ENCODE assay signal across 8 cellular contexts in genomic region chr16:89995475-89996177, GRCh38. TPM values are rescaled to one million over a fixed set of nuclear protein-coding genes. Genes with fewer than 3 reads are reported as not detected.
DNase-seq lines count a peak whose midpoint lies in the region; ATAC-seq, FAIRE-seq and TF ChIP-seq lines count a peak whose summit lies in the region.
"Not testable (repeated sequence)": the region's sequence is repeated elsewhere in the genome, so short reads cannot be mapped to it uniquely, and the experiment has no call there.

No MANE protein-coding gene starts in this region.

- POLR2A ChIA-PET in A549 (lab: Yijun Ruan, JAX): not testable (repeated sequence)

- H3K27me3 ChIP-seq in H7 (ENCODE audit: control insufficient read depth, insufficient read depth, low read length): not testable (repeated sequence)

- H3K4me1 ChIP-seq in A549; mesodermal cell (ENCODE audit: control insufficient read depth, insufficient read depth, low read length, poor library complexity, severe bottlenecking): not testable (repeated sequence)

- not testable (repeated sequence) for TF ChIP-seq RAD21 in A549 (conservative IDR thresholded peaks at IDR 0.05 in 1 of 2, IDR thresholded peaks at IDR 0.05 in 1 of 2)

- H3K27ac ChIP-seq in A549 (peak overlapping the region; percentile 89 to 98), mesodermal cell (ENCODE audit: low read depth, low read length, severe bottlenecking) (peak overlapping the region; percentile 98)

- not testable (repeated sequence) for TF ChIP-seq EP300 in A549 (IDR thresholded peaks at IDR 0.05)

- H3K4me3 ChIP-seq in A549; H7 (ENCODE audit: insufficient read depth, low read depth, low read length); epithelial cell of esophagus (ENCODE audit: low read length); mesodermal cell (ENCODE audit: extremely low read depth, insufficient read depth, low read length, poor library complexity, severe bottlenecking): not testable (repeated sequence)

- H3K27ac Mint-ChIP-seq in activated naive CD4-positive, alpha-beta T cell treated with anti-CD3 and anti-CD28 coated beads, Interleukin-2, amount 50 U/mL, for 72 hours: peak overlapping the region; percentile 93 to 98

- WGBS in A549 (ENCODE audit: missing lambda C conversion rate): 30% methylated on average over 5 of the region's 7 CpGs
- 81 to 94% methylated on average over 2 to 6 of the region's 7 CpGs for WGBS in mesodermal cell (ENCODE audit: insufficient coverage in 2 of 2), 2 experiments

- peaks cover 5 to 13% of the 10 kb centered on the region in 2 donors for H3K9me3 Mint-ChIP-seq in activated naive CD4-positive, alpha-beta T cell treated with anti-CD3 and anti-CD28 coated beads, Interleukin-2, amount 50 U/mL, for 72 hours

- ATAC-seq in A549: peak in 1 of 2 experiments; percentile 31; a peak in 2 of 6 replicates
- ATAC-seq in activated naive CD4-positive, alpha-beta T cell treated with anti-CD3 and anti-CD28 coated beads, Interleukin-2, amount 50 U/mL, for 72 hours: peak; percentile 15 to 67

- not testable (repeated sequence) for H3K4me2 ChIP-seq in A549

- peaks cover 56% of the 10 kb centered on the region for H3K9me3 ChIP-seq in A549
- peaks cover 56% of the 10 kb centered on the region for H3K9me3 ChIP-seq in mesodermal cell (ENCODE audit: control insufficient read depth, low read length)

- TF ChIP-seq CTCF in A549 (IDR thresholded peaks at IDR 0.05); epithelial cell of esophagus (IDR thresholded peaks at IDR 0.05; ENCODE audit: insufficient read depth, low read depth, low read length, missing control alignments): not testable (repeated sequence)

- H3K36me3 Mint-ChIP-seq in activated naive CD4-positive, alpha-beta T cell treated with anti-CD3 and anti-CD28 coated beads, Interleukin-2, amount 50 U/mL, for 72 hours: peaks cover 35 to 56% of the 10 kb centered on the region in 2 donors

- CTCF ChIA-PET in A549 (lab: Yijun Ruan, JAX): not testable (repeated sequence)

- DNase-seq in A549 (ENCODE audit: low read depth in 1 of 2, low spot score in 1 of 2) (peak in 1 of 2 experiments; percentile 73), H7 (peak; percentile 53), NOMO-1 treated with DMSO at 0.1 percent for 48 hours (lab: John Stamatoyannopoulos, UW; ENCODE audit: unreplicated experiment) (peak; percentile 34), epithelial cell of esophagus (ENCODE audit: low read depth) (peak; percentile 66)
- DNase-seq in activated CD4-positive, CD25-positive, alpha-beta regulatory T cell treated with anti-CD3 and anti-CD28 coated beads, Interleukin-2, amount 50 U/mL, for 72 hours: peak; percentile 52
- DNase-seq in activated naive CD4-positive, alpha-beta T cell treated with anti-CD3 and anti-CD28 coated beads, Interleukin-2, amount 50 U/mL, for 72 hours (ENCODE audit: low spot score in 2 of 2): peak; percentile 48 to 71
- peak; percentile 35 for DNase-seq in stimulated activated CD4-positive, alpha-beta T cell treated with anti-CD3 and anti-CD28 coated beads, Interleukin-2, amount 100 ng/mL, for 4 hours (ENCODE audit: low read depth)

- not testable (repeated sequence) for FAIRE-seq in A549 (lab: Jason Lieb, UNC)

- peaks cover 34% of the 10 kb centered on the region for H3K36me3 ChIP-seq in H7 (replicated peaks; ENCODE audit: control insufficient read depth, insufficient read depth, low read length)
- peaks cover 75% of the 10 kb centered on the region for H3K36me3 ChIP-seq in mesodermal cell (ENCODE audit: control insufficient read depth, insufficient read depth, low read length)

- not testable (repeated sequence) for TF ChIP-seq POLR2A in A549 (IDR thresholded peaks at IDR 0.05; ENCODE audit: low read length)

TF ChIP-seq in A549, 52 proteins besides CTCF, POLR2A, EP300 and RAD21:
- TF ChIP-seq JUN (IDR thresholded peaks at IDR 0.05) (peak in 1 of 2 experiments; percentile 72; a peak in 3 of 5 replicates), JUNB (IDR thresholded peaks at IDR 0.05) (peak; percentile 33; the same call in 1 of the 2 replicates), FOSL2 (IDR thresholded peaks at IDR 0.05) (peak; percentile 75), FOSL2 (CRISPR knock-in tag; IDR thresholded peaks at IDR 0.05) (peak; percentile 99), NFE2L2 (conservative IDR thresholded peaks at IDR 0.05; ENCODE audit: low read length) (peak; percentile 98), MAFK (IDR thresholded peaks at IDR 0.05; ENCODE audit: partially characterized antibody) (peak; percentile 99)
- TF ChIP-seq, protein P1, sequence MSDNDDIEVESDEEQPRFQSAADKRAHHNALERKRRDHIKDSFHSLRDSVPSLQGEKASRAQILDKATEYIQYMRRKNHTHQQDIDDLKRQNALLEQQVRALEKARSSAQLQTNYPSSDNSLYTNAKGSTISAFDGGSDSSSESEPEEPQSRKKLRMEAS (IDR thresholded peaks at IDR 0.05): peak; percentile 19; the same call in 1 of the 2 replicates

RNA-seq across cellular contexts. Expression of gene DBNDD1, which starts 23.6 kb away (rescaled TPM):
- polyA plus RNA-seq in A549 (2011; rRNA removed) (23.0 and 24.2 TPM in 2 replicates), A549 (2017; fragmentation: RNase III; extraction: RNeasy Plus Mini Kit Qiagen cat#74134 plus additional on column Dnase treatment) (39.9 to 44.7 TPM (median 43.8 TPM) in 3 replicates)
- polyA plus RNA-seq in A549 (2012; cell fraction: cytosol; rRNA removed): 42.2 and 63.0 TPM in 2 replicates
- polyA plus RNA-seq in A549 (2012; cell fraction: nucleus; rRNA removed): 31.6 and 38.3 TPM in 2 replicates
- 19.8 and 20.2 TPM in 2 replicates for polyA minus RNA-seq in A549 (2011; rRNA and poly(A)+ RNA removed)
- 59.7 and 71.4 TPM in 2 replicates for total RNA-seq in H7 (2014; rRNA removed; shearing (Covaris generic))
- total RNA-seq in activated naive CD4-positive, alpha-beta T cell treated with anti-CD3 and anti-CD28 coated beads, Interleukin-2, amount 50 U/mL, for 72 hours: 1 to 10 TPM in 1 of 2 donors, under 1 TPM in 1; 0.50 to 1.1 TPM
- polyA plus RNA-seq in mesodermal cell (2013, experiment 1 of 2): 8.8 TPM
- polyA plus RNA-seq in mesodermal cell (2013, experiment 2 of 2): 9.1 TPM

RNA-seq across cellular contexts. Expression of gene DEF8, which starts 47.1 kb away (rescaled TPM):
- polyA plus RNA-seq in A549 (2011; rRNA removed) (63.6 and 69.4 TPM in 2 replicates), A549 (2017; fragmentation: RNase III; extraction: RNeasy Plus Mini Kit Qiagen cat#74134 plus additional on column Dnase treatment) (83.0 to 88.7 TPM (median 86.5 TPM) in 3 replicates)
- polyA plus RNA-seq in A549 (2012; cell fraction: cytosol; rRNA removed): 154 and 175 TPM in 2 replicates
- 262 and 280 TPM in 2 replicates for polyA plus RNA-seq in A549 (2012; cell fraction: nucleus; rRNA removed)
- polyA minus RNA-seq in A549 (2011; rRNA and poly(A)+ RNA removed): 38.2 and 39.0 TPM in 2 replicates
- total RNA-seq in H7 (2014; rRNA removed; shearing (Covaris generic)): 65.0 and 67.2 TPM in 2 replicates
- 10 to 100 TPM in 1 of 2 donors, 1 to 10 TPM in 1; 5.1 to 22.8 TPM for total RNA-seq in activated naive CD4-positive, alpha-beta T cell treated with anti-CD3 and anti-CD28 coated beads, Interleukin-2, amount 50 U/mL, for 72 hours
- polyA plus RNA-seq in mesodermal cell (2013, experiment 1 of 2): 69.2 TPM
- polyA plus RNA-seq in mesodermal cell (2013, experiment 2 of 2): 62.5 TPM

Comparison
In these comparisons a context has a peak if more than half of its experiments do, and no peak if none do; other contexts are left out.
1. RNA of gene DBNDD1, which starts 23.6 kb away (total RNA-seq): 59.7 to 71.4 TPM in H7; 0.50 to 1.1 TPM in activated naive CD4-positive, alpha-beta T cell treated with anti-CD3 and anti-CD28 coated beads, Interleukin-2, amount 50 U/mL, for 72 hours; every median in the first group is over 10 times any median in the second.